In genomic region chr16:2910441-2910840, GRCh38 we compare ENCODE assay signal across 17 cellular contexts. TPM values are rescaled to one million over a fixed set of nuclear protein-coding genes. Genes with fewer than 3 reads are reported as not detected.
A peak's percentile ranks its signal among the peaks of the same experiment; 100 is the strongest.
DNase-seq lines count a peak whose midpoint lies in the region; ATAC-seq and TF ChIP-seq lines count a peak whose summit lies in the region.
"Had no signal": no experiment of that assay in that cellular context is flagged by ENCODE, and none has a peak within 500 bp of the region (broad histone marks: within the 10 kb centered on the region; RNA-seq: fewer than 3 reads in every experiment).

No MANE protein-coding gene starts in this region.

- H3K9ac ChIP-seq in mesenchymal stem cell (ENCODE audit: low read length), result peak overlapping the region; percentile 77

- peak overlapping the region; percentile 86 for H3K4me3 Mint-ChIP-seq in activated naive CD8-positive, alpha-beta T cell treated with anti-CD3 and anti-CD28 coated beads, Interleukin-2, amount 50 U/mL, for 24 hours

- H3K27ac Mint-ChIP-seq in activated naive CD8-positive, alpha-beta T cell treated with anti-CD3 and anti-CD28 coated beads, Interleukin-2, amount 50 U/mL, for 24 hours, result no peak overlapping the region
- H3K27ac Mint-ChIP-seq: activated T-helper 2 cell treated with anti-CD3 and anti-CD28 coated beads, Interferon-gamma antibody, Interleukin-2, Interleukin-4, amounts not matched to agents 10 μg/mL and 5 μg/mL and 100 μg/mL, durations not matched to agents 14 hours and 24 hours and 36 hours had no signal

- H3K4ac ChIP-seq in mesenchymal stem cell (ENCODE audit: low read depth in 1 of 2, low read length in 2 of 2), result no peak overlapping the region

- no peaks in the 10 kb centered on the region for H3K9me3 ChIP-seq in mesenchymal stem cell (ENCODE audit: control insufficient read depth, low read length)
- H3K9me3 ChIP-seq: heart right ventricle, Peyer's patch, transverse colon had no signal

- 91% methylated on average over 2 of the region's 4 CpGs for WGBS in mesenchymal stem cell

- DNase-seq in AG10803 (ENCODE audit: low read depth) (peak; percentile 50), EH (ENCODE audit: low read depth) (peak; percentile 15), mesenchymal stem cell (no peak), DMS53 (lab: John Stamatoyannopoulos, UW) (no peak), foreskin keratinocyte (no peak), hepatic stellate cell (ENCODE audit: low spot score) (no peak)
- no peak for DNase-seq in activated naive CD8-positive, alpha-beta T cell treated with anti-CD3 and anti-CD28 coated beads, Interleukin-2, amount 50 U/mL, for 24 hours
- DNase-seq: heart right ventricle; NCI-H1930; NCI-H524; Peyer's patch; stimulated activated CD4-positive, alpha-beta T cell treated with anti-CD3 and anti-CD28 coated beads, Interleukin-1b, Interleukin-23, amount 100 ng/mL, for 48 hours had no signal

- no peak overlapping the region for H3K27ac ChIP-seq in mesenchymal stem cell (ENCODE audit: low read length, poor library complexity, severe bottlenecking)
- no peak overlapping the region for H3K27ac ChIP-seq in foreskin keratinocyte

- no peaks in the 10 kb centered on the region for H3K27me3 Mint-ChIP-seq in activated naive CD8-positive, alpha-beta T cell treated with anti-CD3 and anti-CD28 coated beads, Interleukin-2, amount 50 U/mL, for 24 hours

- no peaks in the 10 kb centered on the region for H3K27me3 ChIP-seq in mesenchymal stem cell (ENCODE audit: control insufficient read depth in 1 of 2, insufficient read depth in 1 of 2, low read length in 2 of 2)
- H3K27me3 ChIP-seq in foreskin keratinocyte, result no peaks in the 10 kb centered on the region
- H3K27me3 ChIP-seq: heart right ventricle, Peyer's patch had no signal

- H3K14ac ChIP-seq in mesenchymal stem cell (ENCODE audit: low read length in 2 of 2), result no peak overlapping the region

- H3K79me1 ChIP-seq in mesenchymal stem cell (replicated peaks; ENCODE audit: low read length, poor library complexity, severe bottlenecking), result peaks cover 4% of the 10 kb centered on the region

- no peak overlapping the region for H3K4me2 ChIP-seq in mesenchymal stem cell (ENCODE audit: low read length, poor library complexity, severe bottlenecking)

- H2AK5ac ChIP-seq in mesenchymal stem cell (ENCODE audit: low read length, severe bottlenecking), result no peak overlapping the region

- H2BK120ac ChIP-seq in mesenchymal stem cell (ENCODE audit: low read depth, low read length), result no peak overlapping the region

- peaks cover 4% of the 10 kb centered on the region for H3K36me3 Mint-ChIP-seq in activated naive CD8-positive, alpha-beta T cell treated with anti-CD3 and anti-CD28 coated beads, Interleukin-2, amount 50 U/mL, for 24 hours (ENCODE audit: low read depth)

- no peak overlapping the region for H3K23ac ChIP-seq in mesenchymal stem cell (ENCODE audit: low read length in 2 of 2)

- peaks cover 9 to 16% of the 10 kb centered on the region in 2 experiments for H3K36me3 ChIP-seq in mesenchymal stem cell (ENCODE audit: control insufficient read depth in 1 of 2, insufficient read depth in 2 of 2, low read depth in 1 of 2, low read length in 2 of 2)

- H2AFZ ChIP-seq in mesenchymal stem cell (ENCODE audit: low read depth, low read length), result no peak overlapping the region

- peaks cover 32% of the 10 kb centered on the region for H3K4me1 Mint-ChIP-seq in activated naive CD8-positive, alpha-beta T cell treated with anti-CD3 and anti-CD28 coated beads, Interleukin-2, amount 50 U/mL, for 24 hours

- ATAC-seq in activated naive CD8-positive, alpha-beta T cell treated with anti-CD3 and anti-CD28 coated beads, Interleukin-2, amount 50 U/mL, for 24 hours, result no peak
- ATAC-seq in HG03469 (IDR thresholded peaks at IDR 0.05; ENCODE audit: unreplicated experiment), result no peak
- ATAC-seq in foreskin keratinocyte, result no peak
- ATAC-seq: heart right ventricle had no signal

- no peak overlapping the region for H4K91ac ChIP-seq in mesenchymal stem cell (ENCODE audit: low read length)

- H3K18ac ChIP-seq in mesenchymal stem cell (ENCODE audit: low read depth in 1 of 2, low read length in 2 of 2), result no peak overlapping the region

- no peak overlapping the region for H2BK15ac ChIP-seq in mesenchymal stem cell (ENCODE audit: low read depth, poor library complexity, severe bottlenecking)

- H3K4me1 ChIP-seq in mesenchymal stem cell (ENCODE audit: control insufficient read depth, insufficient read depth, low read depth, low read length) (peaks cover 15% of the 10 kb centered on the region), foreskin keratinocyte (peaks cover 5% of the 10 kb centered on the region)

- no peak overlapping the region for H4K8ac ChIP-seq in mesenchymal stem cell (ENCODE audit: low read length)

- H3K9me3 Mint-ChIP-seq in activated naive CD8-positive, alpha-beta T cell treated with anti-CD3 and anti-CD28 coated beads, Interleukin-2, amount 50 U/mL, for 24 hours, result no peaks in the 10 kb centered on the region
- H3K9me3 Mint-ChIP-seq: activated T-helper 2 cell treated with anti-CD3 and anti-CD28 coated beads, Interferon-gamma antibody, Interleukin-2, Interleukin-4, amounts not matched to agents 10 μg/mL and 5 μg/mL and 100 μg/mL, durations not matched to agents 14 hours and 24 hours and 36 hours had no signal

- no peak overlapping the region for H2BK12ac ChIP-seq in mesenchymal stem cell (ENCODE audit: low read length in 2 of 2)

- no peak for TF ChIP-seq CTCF in AG10803 (conservative IDR thresholded peaks at IDR 0.05; ENCODE audit: low read length)
- no peak for TF ChIP-seq CTCF in foreskin keratinocyte (conservative IDR thresholded peaks at IDR 0.05)

- H3K4me3 ChIP-seq in AG10803 (ENCODE audit: low read length) (no peak overlapping the region), mesenchymal stem cell (ENCODE audit: insufficient read depth in 1 of 2, low read depth in 1 of 2, low read length in 2 of 2) (peak overlapping the region in 1 of 2 experiments; percentile 100)

- H2BK5ac ChIP-seq in mesenchymal stem cell (ENCODE audit: low read depth, low read length, poor library complexity, severe bottlenecking), result no peak overlapping the region

RNA-seq across cellular contexts. Expression of gene FLYWCH1, which starts 1.3 kb away (rescaled TPM):
- 18.4 TPM for polyA plus RNA-seq in mesenchymal stem cell (2013, experiment 1 of 2)
- 17.3 TPM for polyA plus RNA-seq in mesenchymal stem cell (2013, experiment 2 of 2)
- total RNA-seq in foreskin keratinocyte, result 28.5 and 29.7 TPM in 2 replicates
- 35.4 and 43.9 TPM in 2 replicates for polyA plus RNA-seq in foreskin keratinocyte

RNA-seq across cellular contexts. Expression of gene FLYWCH2, which starts 27.4 kb away (rescaled TPM):
- polyA plus RNA-seq in mesenchymal stem cell (2013, experiment 1 of 2), result 32.0 TPM
- 33.1 TPM for polyA plus RNA-seq in mesenchymal stem cell (2013, experiment 2 of 2)
- 36.1 and 38.4 TPM in 2 replicates for total RNA-seq in foreskin keratinocyte
- 44.5 and 48.4 TPM in 2 replicates for polyA plus RNA-seq in foreskin keratinocyte

RNA-seq across cellular contexts. Expression of gene PRSS22, which starts 52.5 kb away (rescaled TPM):
- not detected for polyA plus RNA-seq in mesenchymal stem cell (2013, experiment 1 of 2)
- polyA plus RNA-seq in mesenchymal stem cell (2013, experiment 2 of 2), result not detected
- total RNA-seq in foreskin keratinocyte, result 1.3 and 2.1 TPM in 2 replicates
- 2.2 and 2.5 TPM in 2 replicates for polyA plus RNA-seq in foreskin keratinocyte
- total RNA-seq: activated T-helper 2 cell treated with anti-CD3 and anti-CD28 coated beads, Interferon-gamma antibody, Interleukin-2, Interleukin-4, amounts not matched to agents 10 μg/mL and 5 μg/mL and 100 μg/mL, durations not matched to agents 14 hours and 24 hours and 36 hours; M059J; T-helper 2 cell treated with Interferon-gamma antibody and Interleukin-4, amounts not matched to agents 100 ng/mL and 5 ng/mL, for 36 hours had no signal
- polyA plus RNA-seq: heart right ventricle had no signal

RNA-seq across cellular contexts. Expression of gene KREMEN2, which starts 53.6 kb away (rescaled TPM):
- polyA plus RNA-seq in mesenchymal stem cell (2013, experiment 1 of 2), result not detected
- polyA plus RNA-seq in mesenchymal stem cell (2013, experiment 2 of 2), result 0.01 TPM
- 8.5 and 12.0 TPM in 2 replicates for total RNA-seq in foreskin keratinocyte
- polyA plus RNA-seq in foreskin keratinocyte, result 10.7 and 14.5 TPM in 2 replicates
- total RNA-seq: heart right ventricle; T-helper 2 cell treated with Interferon-gamma antibody and Interleukin-4, amounts not matched to agents 100 ng/mL and 5 ng/mL, for 36 hours had no signal
- polyA plus RNA-seq: heart right ventricle had no signal

RNA-seq across cellular contexts. Expression of gene PAQR4, which starts 58.7 kb away (rescaled TPM):
- 4.9 TPM for polyA plus RNA-seq in mesenchymal stem cell (2013, experiment 1 of 2)
- 4.8 TPM for polyA plus RNA-seq in mesenchymal stem cell (2013, experiment 2 of 2)
- 29.6 and 32.8 TPM in 2 replicates for total RNA-seq in foreskin keratinocyte
- 35.4 and 35.6 TPM in 2 replicates for polyA plus RNA-seq in foreskin keratinocyte

Comparison
In these comparisons a context has a peak if more than half of its experiments do, and no peak if none do; other contexts are left out.
1. DNase-seq: peak in AG10803 (single experiment) and EH (single experiment); none in activated naive CD8-positive, alpha-beta T cell treated with anti-CD3 and anti-CD28 coated beads, Interleukin-2, amount 50 U/mL, for 24 hours (single experiment), mesenchymal stem cell (single experiment), DMS53 (single experiment), foreskin keratinocyte (0 of 2) and hepatic stellate cell (single experiment).